In the genomic region with DNA sequence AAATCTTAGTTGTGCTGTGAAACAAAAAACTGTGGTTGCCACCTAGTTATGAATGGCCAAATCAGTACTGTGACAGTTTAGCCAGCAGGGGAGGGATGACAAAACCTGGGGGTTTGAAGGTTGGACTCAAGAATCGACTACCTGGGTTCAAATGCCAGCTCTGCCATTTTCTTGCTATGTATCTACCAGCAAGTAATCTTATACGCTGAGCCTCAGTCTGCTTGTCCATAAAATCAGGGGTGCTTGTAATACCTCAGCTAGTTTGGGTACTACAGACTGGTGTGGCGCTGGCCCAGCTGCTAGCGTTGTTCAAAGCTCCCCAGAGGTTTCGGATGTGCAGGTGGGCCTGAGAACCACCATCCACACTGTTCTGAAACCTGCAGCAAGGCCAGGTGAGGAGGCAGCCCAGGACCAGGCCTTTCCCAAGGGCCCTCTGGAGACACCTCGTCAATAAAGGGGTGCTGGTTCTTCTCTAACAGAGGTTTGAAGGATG, we compare ENCODE assay signal across 14 cellular contexts. TPM values are rescaled to one million over a fixed set of nuclear protein-coding genes. Genes with fewer than 3 reads are reported as not detected.
A peak's percentile ranks its signal among the peaks of the same experiment; 100 is the strongest.
DNase-seq lines count a peak whose midpoint lies in the region; ATAC-seq, FAIRE-seq and TF ChIP-seq lines count a peak whose summit lies in the region.
"Had no signal": no experiment of that assay in that cellular context is flagged by ENCODE, and none has a peak within 500 bp of the region (broad histone marks: within the 10 kb centered on the region; RNA-seq: fewer than 3 reads in every experiment).

No MANE protein-coding gene starts in this region.

- in situ Hi-C loops in brain microvascular endothelial cell (cut with HindIII; ENCODE audit: low pct_ligation_motif_present, low sequenced_read_pairs) = no loop called here

- H3K27me3 ChIP-seq in brain microvascular endothelial cell (replicated peaks) = no peaks in the 10 kb centered on the region
- no peaks in the 10 kb centered on the region for H3K27me3 ChIP-seq in dorsolateral prefrontal cortex
- H3K27me3 ChIP-seq in right atrium auricular region = no peaks in the 10 kb centered on the region
- H3K27me3 ChIP-seq: tibial nerve had no signal

- intact Hi-C loops in dorsolateral prefrontal cortex (cut with DNase I) = no loop called here

- H3K4me3 ChIP-seq in brain microvascular endothelial cell (ENCODE audit: low read depth, low read length) (no peak overlapping the region), dorsolateral prefrontal cortex (no peak overlapping the region), right atrium auricular region (no peak overlapping the region)
- H3K4me3 ChIP-seq: tibial nerve had no signal

- peak; percentile 25 for ATAC-seq in GM21381 (IDR thresholded peaks at IDR 0.05; ENCODE audit: unreplicated experiment)
- peak; percentile 56 for ATAC-seq in HG03066 (IDR thresholded peaks at IDR 0.05; ENCODE audit: low read depth, unreplicated experiment)
- no peak for ATAC-seq in HG03457 (IDR thresholded peaks at IDR 0.05; ENCODE audit: unreplicated experiment)

- H3K9me3 ChIP-seq in right atrium auricular region = no peaks in the 10 kb centered on the region
- H3K9me3 ChIP-seq: tibial nerve had no signal

- peaks cover 0 to 54% of the 10 kb centered on the region in 2 donors for H3K4me1 ChIP-seq in right atrium auricular region

- 0 out of 2 replicates have a peak, but pooled peaks have one; percentile 11 for TF ChIP-seq POLR2A in GM12892 (IDR thresholded peaks at IDR 0.05; ENCODE audit: low read depth, low read length)

- TF ChIP-seq CTCF in brain microvascular endothelial cell (IDR thresholded peaks at IDR 0.05; ENCODE audit: low read depth, low read length, missing control alignments) (no peak), dorsolateral prefrontal cortex (IDR thresholded peaks at IDR 0.05 in 54 of 56, conservative IDR thresholded peaks at IDR 0.05 in 2 of 56; ENCODE audit: low read depth in 1 of 56, partially characterized antibody in 56 of 56) (no peak), right atrium auricular region (IDR thresholded peaks at IDR 0.05) (no peak)

- H3K27ac ChIP-seq in brain microvascular endothelial cell (peak overlapping the region; percentile 90), dorsolateral prefrontal cortex (no peak overlapping the region), right atrium auricular region (no peak overlapping the region)
- H3K27ac ChIP-seq: tibial nerve had no signal

- H3K36me3 ChIP-seq in brain microvascular endothelial cell (replicated peaks) (peaks cover 33% of the 10 kb centered on the region), right atrium auricular region (peaks cover 15% of the 10 kb centered on the region)

- DNase-seq in GM12892 (ENCODE audit: insufficient read length) (no peak), brain microvascular endothelial cell (no peak), dorsolateral prefrontal cortex (no peak), right atrium auricular region (ENCODE audit: low spot score) (no peak), T1000 (lab: John Stamatoyannopoulos, UW) (no peak)
- DNase-seq: CD4-positive, alpha-beta T cell; dermis blood vessel endothelial cell; NCI-H524; stimulated activated CD4-positive, alpha-beta T cell treated with anti-CD3 and anti-CD28 coated beads, Interleukin-4, amount 100 ng/mL, for 24 hours; T-helper 9 cell had no signal

- FAIRE-seq in GM12892 (lab: Jason Lieb, UNC) = no peak

RNA-seq across cellular contexts. Expression of a gene that starts 40.4 kb away (rescaled TPM):
- polyA plus RNA-seq in GM12892 (2012; ENCODE audit: missing spikeins) = 5.6 TPM
- 1 to 10 TPM; 2.9 to 8.9 (median 5.2) TPM for total RNA-seq in dorsolateral prefrontal cortex
- 10 to 100 TPM; 10.3 to 15.9 TPM for total RNA-seq in right atrium auricular region
